ENCODE assay signal across 1 cellular context in the genomic region with DNA sequence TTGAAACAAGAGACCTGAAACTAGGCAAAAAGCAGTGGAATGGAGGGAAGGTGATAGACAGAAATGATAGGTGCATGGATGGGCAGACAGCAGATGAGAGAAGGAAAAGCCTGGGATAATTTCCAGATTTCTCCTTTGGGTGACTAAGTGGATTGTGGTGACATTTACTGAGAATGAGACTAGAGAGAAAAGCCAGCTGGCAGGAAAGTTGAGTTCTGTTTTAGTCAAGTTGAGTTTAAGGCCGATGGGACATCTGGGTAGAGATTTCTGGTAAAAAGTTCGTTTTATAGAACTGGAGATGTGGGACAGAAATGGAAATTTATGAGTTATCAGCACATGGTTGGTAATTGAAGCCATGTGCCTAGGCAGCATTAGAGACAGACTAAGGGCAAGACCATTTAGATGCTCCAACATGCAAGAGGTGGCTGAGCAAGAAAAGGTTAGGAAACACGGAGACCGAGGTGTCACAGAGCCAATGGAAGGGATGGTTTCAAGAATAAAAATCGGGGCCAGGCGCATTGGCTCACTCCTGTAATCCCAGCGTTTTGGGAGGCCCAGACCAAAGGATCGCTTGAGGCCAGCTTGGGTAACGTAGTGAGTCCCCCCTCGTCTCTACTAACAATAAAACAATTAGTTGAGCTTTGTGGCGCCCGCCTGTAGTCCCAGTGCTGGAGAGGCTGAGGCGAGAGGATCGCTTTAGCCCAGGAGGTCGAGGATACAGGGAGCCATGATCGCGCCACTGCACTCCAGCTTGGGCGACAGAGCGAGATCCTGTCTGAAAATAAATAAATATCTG.
TF ChIP-seq lines count a peak whose summit lies in the region.

No MANE protein-coding gene starts in this region.

TF ChIP-seq in HepG2, 621 proteins besides CTCF, POLR2A, EP300 and RAD21:
- TF ChIP-seq, protein P1, sequence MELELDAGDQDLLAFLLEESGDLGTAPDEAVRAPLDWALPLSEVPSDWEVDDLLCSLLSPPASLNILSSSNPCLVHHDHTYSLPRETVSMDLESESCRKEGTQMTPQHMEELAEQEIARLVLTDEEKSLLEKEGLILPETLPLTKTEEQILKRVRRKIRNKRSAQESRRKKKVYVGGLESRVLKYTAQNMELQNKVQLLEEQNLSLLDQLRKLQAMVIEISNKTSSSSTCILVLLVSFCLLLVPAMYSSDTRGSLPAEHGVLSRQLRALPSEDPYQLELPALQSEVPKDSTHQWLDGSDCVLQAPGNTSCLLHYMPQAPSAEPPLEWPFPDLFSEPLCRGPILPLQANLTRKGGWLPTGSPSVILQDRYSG (CRISPR knock-in tag; IDR thresholded peaks at IDR 0.05) = no peak
- TF ChIP-seq, protein P2, sequence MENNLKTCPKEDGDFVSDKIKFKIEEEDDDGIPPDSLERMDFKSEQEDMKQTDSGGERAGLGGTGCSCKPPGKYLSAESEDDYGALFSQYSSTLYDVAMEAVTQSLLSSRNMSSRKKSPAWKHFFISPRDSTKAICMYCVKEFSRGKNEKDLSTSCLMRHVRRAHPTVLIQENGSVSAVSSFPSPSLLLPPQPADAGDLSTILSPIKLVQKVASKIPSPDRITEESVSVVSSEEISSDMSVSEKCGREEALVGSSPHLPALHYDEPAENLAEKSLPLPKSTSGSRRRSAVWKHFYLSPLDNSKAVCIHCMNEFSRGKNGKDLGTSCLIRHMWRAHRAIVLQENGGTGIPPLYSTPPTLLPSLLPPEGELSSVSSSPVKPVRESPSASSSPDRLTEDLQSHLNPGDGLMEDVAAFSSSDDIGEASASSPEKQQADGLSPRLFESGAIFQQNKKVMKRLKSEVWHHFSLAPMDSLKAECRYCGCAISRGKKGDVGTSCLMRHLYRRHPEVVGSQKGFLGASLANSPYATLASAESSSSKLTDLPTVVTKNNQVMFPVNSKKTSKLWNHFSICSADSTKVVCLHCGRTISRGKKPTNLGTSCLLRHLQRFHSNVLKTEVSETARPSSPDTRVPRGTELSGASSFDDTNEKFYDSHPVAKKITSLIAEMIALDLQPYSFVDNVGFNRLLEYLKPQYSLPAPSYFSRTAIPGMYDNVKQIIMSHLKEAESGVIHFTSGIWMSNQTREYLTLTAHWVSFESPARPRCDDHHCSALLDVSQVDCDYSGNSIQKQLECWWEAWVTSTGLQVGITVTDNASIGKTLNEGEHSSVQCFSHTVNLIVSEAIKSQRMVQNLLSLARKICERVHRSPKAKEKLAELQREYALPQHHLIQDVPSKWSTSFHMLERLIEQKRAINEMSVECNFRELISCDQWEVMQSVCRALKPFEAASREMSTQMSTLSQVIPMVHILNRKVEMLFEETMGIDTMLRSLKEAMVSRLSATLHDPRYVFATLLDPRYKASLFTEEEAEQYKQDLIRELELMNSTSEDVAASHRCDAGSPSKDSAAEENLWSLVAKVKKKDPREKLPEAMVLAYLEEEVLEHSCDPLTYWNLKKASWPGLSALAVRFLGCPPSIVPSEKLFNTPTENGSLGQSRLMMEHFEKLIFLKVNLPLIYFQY (CRISPR knock-in tag; IDR thresholded peaks at IDR 0.05; ENCODE audit: borderline replicate concordance) = no peak
- TF ChIP-seq, protein P3, sequence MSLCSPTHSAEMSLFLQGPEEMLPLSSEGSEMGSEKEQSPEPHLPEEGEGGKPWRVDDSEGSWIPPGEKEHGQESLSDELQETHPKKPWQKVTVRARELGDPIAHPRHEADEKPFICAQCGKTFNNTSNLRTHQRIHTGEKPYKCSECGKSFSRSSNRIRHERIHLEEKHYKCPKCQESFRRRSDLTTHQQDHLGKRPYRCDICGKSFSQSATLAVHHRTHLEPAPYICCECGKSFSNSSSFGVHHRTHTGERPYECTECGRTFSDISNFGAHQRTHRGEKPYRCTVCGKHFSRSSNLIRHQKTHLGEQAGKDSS (CRISPR knock-in tag; IDR thresholded peaks at IDR 0.05; ENCODE audit: borderline replicate concordance, low read depth) = no peak
- no peak for TF ChIP-seq ZNF878 (CRISPR knock-in tag; IDR thresholded peaks at IDR 0.05)
- TF ChIP-seq, protein P4, sequence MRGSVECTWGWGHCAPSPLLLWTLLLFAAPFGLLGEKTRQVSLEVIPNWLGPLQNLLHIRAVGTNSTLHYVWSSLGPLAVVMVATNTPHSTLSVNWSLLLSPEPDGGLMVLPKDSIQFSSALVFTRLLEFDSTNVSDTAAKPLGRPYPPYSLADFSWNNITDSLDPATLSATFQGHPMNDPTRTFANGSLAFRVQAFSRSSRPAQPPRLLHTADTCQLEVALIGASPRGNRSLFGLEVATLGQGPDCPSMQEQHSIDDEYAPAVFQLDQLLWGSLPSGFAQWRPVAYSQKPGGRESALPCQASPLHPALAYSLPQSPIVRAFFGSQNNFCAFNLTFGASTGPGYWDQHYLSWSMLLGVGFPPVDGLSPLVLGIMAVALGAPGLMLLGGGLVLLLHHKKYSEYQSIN (CRISPR knock-in tag; IDR thresholded peaks at IDR 0.05; ENCODE audit: borderline replicate concordance) = no peak
- TF ChIP-seq, protein P5, sequence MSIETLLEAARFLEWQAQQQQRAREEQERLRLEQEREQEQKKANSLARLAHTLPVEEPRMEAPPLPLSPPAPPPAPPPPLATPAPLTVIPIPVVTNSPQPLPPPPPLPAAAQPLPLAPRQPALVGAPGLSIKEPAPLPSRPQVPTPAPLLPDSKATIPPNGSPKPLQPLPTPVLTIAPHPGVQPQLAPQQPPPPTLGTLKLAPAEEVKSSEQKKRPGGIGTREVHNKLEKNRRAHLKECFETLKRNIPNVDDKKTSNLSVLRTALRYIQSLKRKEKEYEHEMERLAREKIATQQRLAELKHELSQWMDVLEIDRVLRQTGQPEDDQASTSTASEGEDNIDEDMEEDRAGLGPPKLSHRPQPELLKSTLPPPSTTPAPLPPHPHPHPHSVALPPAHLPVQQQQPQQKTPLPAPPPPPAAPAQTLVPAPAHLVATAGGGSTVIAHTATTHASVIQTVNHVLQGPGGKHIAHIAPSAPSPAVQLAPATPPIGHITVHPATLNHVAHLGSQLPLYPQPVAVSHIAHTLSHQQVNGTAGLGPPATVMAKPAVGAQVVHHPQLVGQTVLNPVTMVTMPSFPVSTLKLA (IDR thresholded peaks at IDR 0.05) = peak; percentile 97
